Comparison of ENCODE assay signal across 1 cellular context in the genomic region with DNA sequence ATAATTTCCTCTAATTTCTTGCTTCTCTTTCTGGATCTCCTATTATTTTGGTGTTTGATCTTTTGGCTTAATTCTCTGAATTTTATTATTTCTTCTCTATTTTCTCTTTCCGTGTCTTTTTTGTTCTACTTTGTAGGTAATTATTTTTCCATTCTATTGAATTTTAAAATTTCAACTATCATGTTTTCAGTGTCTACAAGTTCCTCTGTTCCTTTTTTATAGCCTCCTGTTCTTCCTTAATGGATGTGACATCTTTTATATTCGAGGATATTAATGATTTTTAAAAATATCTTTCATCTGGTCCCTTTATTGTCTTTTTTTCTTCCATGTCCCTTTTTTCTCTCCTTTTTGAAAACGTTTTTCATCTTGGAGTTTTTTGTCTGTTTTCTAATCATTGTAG.
A peak's percentile ranks its signal among the peaks of the same experiment; 100 is the strongest.
TF ChIP-seq lines count a peak whose summit lies in the region.

No MANE protein-coding gene starts in this region.

TF ChIP-seq in HEK293, 187 proteins besides CTCF, POLR2A, EP300 and RAD21:
- TF ChIP-seq ZNF558 (tag by site-specific recombination; IDR thresholded peaks at IDR 0.05) = peak; percentile 62; the same call in 1 of the 2 replicates
- TF ChIP-seq OSR2 (tag by site-specific recombination; IDR thresholded peaks at IDR 0.05) = no peak
